5 cellular contexts compared by ENCODE assay signal in genomic region chr2:225781991-225782390, GRCh38.
"Had no signal": no experiment of that assay in that cellular context is flagged by ENCODE, and none has a peak within 500 bp of the region (broad histone marks: within the 10 kb centered on the region; RNA-seq: fewer than 3 reads in every experiment).

No MANE protein-coding gene starts in this region.

- DNase-seq: H9, HCEC 1CT, KBM-7 had no signal

- ATAC-seq: GM23338, HepG2 had no signal
